In genomic region chr13:75635621-75636338, GRCh38 we compare ENCODE assay signal across 8 cellular contexts. TPM values are rescaled to one million over a fixed set of nuclear protein-coding genes. Genes with fewer than 3 reads are reported as not detected.
DNase-seq lines count a peak whose midpoint lies in the region; ATAC-seq and TF ChIP-seq lines count a peak whose summit lies in the region.

Gene LMO7, plus strand, starts transcription at chr13:75636330. Its CDS starts 328 bp downstream, at chr13:75636658.

- peak within 1 kb of the TSS; percentile 40; the same call in 1 of the 2 replicates for H2AFZ ChIP-seq in SK-N-SH (ENCODE audit: low read depth)

- H3K27ac ChIP-seq in BLaER1 treated with 17β-estradiol and CSF1 and Interleukin-3, amounts not matched to agents 10 nM and 100 nM, result peak within 1 kb of the TSS in 9 of 11 experiments; percentile 2 to 69 (median 58); a peak in 18 of 22 replicates
- peak within 1 kb of the TSS; percentile 75 to 93 for H3K27ac ChIP-seq in SK-N-SH (ENCODE audit: low read depth in 2 of 2, low read length in 1 of 2)

- ATAC-seq in GM19328 (IDR thresholded peaks at IDR 0.05; ENCODE audit: unreplicated experiment) (peak; percentile 53), HG03280 (IDR thresholded peaks at IDR 0.05; ENCODE audit: unreplicated experiment) (peak; percentile 54)

- H3K9me2 ChIP-seq in SK-N-SH, result no peaks in the 10 kb centered on the region

- H3K4me3 ChIP-seq in BLaER1 treated with 17β-estradiol and CSF1 and Interleukin-3, amounts not matched to agents 10 nM and 100 nM, result peak within 1 kb of the TSS; percentile 62 to 74 (median 70)
- H3K4me3 ChIP-seq in SK-N-SH (ENCODE audit: low read depth in 2 of 2, low read length in 1 of 2) (peak within 1 kb of the TSS; percentile 86 to 90), retinal pigment epithelial cell (ENCODE audit: low read length) (peak within 1 kb of the TSS; percentile 64)

- no peak for TF ChIP-seq RAD21 in SK-N-SH (IDR thresholded peaks at IDR 0.05; ENCODE audit: low read length)

- peak; percentile 90 for DNase-seq in SK-N-SH
- peak; percentile 32 for DNase-seq in amniotic epithelial cell (ENCODE audit: low read depth)
- DNase-seq in hepatic stellate cell (ENCODE audit: low spot score), result peak; percentile 73
- DNase-seq in retinal pigment epithelial cell (ENCODE audit: low read depth), result no peak
- no peak for DNase-seq in Ammon's horn (ENCODE audit: low spot score)

- H3K9ac ChIP-seq in BLaER1 treated with 17β-estradiol and CSF1 and Interleukin-3, amounts not matched to agents 10 nM and 100 nM, result peak within 1 kb of the TSS; percentile 57 to 80 (median 74)
- H3K9ac ChIP-seq in SK-N-SH, result peak within 1 kb of the TSS; percentile 92

- H3K4me1 ChIP-seq in BLaER1 treated with 17β-estradiol and CSF1 and Interleukin-3, amounts not matched to agents 10 nM and 100 nM, result peaks cover 0 to 14% (median 6%) of the 10 kb centered on the region in 10 experiments; a peak in 10 of 20 replicates
- peaks cover 6 to 10% of the 10 kb centered on the region in 2 experiments; a peak in 3 of 4 replicates for H3K4me1 ChIP-seq in SK-N-SH (ENCODE audit: control insufficient read depth in 1 of 2, insufficient read depth in 2 of 2, low read depth in 1 of 2, low read length in 1 of 2)

- H3K79me2 ChIP-seq in SK-N-SH (ENCODE audit: insufficient read depth), result peaks cover 86% of the 10 kb centered on the region

- no peak for TF ChIP-seq CTCF in SK-N-SH (IDR thresholded peaks at IDR 0.05)
- TF ChIP-seq CTCF in retinal pigment epithelial cell (conservative IDR thresholded peaks at IDR 0.05; ENCODE audit: low read depth, low read length), result no peak

- no peaks in the 10 kb centered on the region for H3K36me3 ChIP-seq in BLaER1 treated with 17β-estradiol and CSF1 and Interleukin-3, amounts not matched to agents 10 nM and 100 nM
- H3K36me3 ChIP-seq in SK-N-SH (replicated peaks in 1 of 2; ENCODE audit: control insufficient read depth in 1 of 2, insufficient read depth in 2 of 2, low read length in 1 of 2), result peaks cover 5 to 31% of the 10 kb centered on the region in 2 experiments

- WGBS in SK-N-SH (ENCODE audit: low lambda C conversion rate), result 14% methylated on average over 10 of the region's 86 CpGs

- CTCF ChIA-PET in SK-N-SH (lab: Yijun Ruan, JAX), result interaction anchor here (0.6 kb wide), 1 partner anchor 13 kb away, joined by 3 read pairs; no protein-coding TSS in a partner anchor

- peaks cover 42% of the 10 kb centered on the region for H3F3A ChIP-seq in SK-N-SH (replicated peaks; ENCODE audit: insufficient read depth)

- peak within 1 kb of the TSS; percentile 87 to 99 (median 95) for H3K4me2 ChIP-seq in BLaER1 treated with 17β-estradiol and CSF1 and Interleukin-3, amounts not matched to agents 10 nM and 100 nM
- peak within 1 kb of the TSS; percentile 86 for H3K4me2 ChIP-seq in SK-N-SH

- H4K20me1 ChIP-seq in BLaER1 treated with 17β-estradiol and CSF1 and Interleukin-3, amounts not matched to agents 10 nM and 100 nM, result no peaks in the 10 kb centered on the region
- H4K20me1 ChIP-seq in SK-N-SH (ENCODE audit: insufficient read depth), result peaks cover 27% of the 10 kb centered on the region

- peaks cover 28 to 38% (median 33%) of the 10 kb centered on the region in 11 experiments for H3K27me3 ChIP-seq in BLaER1 treated with 17β-estradiol and CSF1 and Interleukin-3, amounts not matched to agents 10 nM and 100 nM
- no peaks in the 10 kb centered on the region for H3K27me3 ChIP-seq in SK-N-SH (ENCODE audit: insufficient read depth)

- POLR2A ChIA-PET in SK-N-SH (lab: Yijun Ruan, JAX), result no interaction called here

- TF ChIP-seq EP300 in SK-N-SH (IDR thresholded peaks at IDR 0.05; ENCODE audit: borderline replicate concordance in 1 of 2, low read depth in 1 of 2, low read length in 1 of 2), result peak in 1 of 2 experiments; percentile 26; a peak in 1 of 4 replicates

- H3K9me3 ChIP-seq in BLaER1 treated with 17β-estradiol and CSF1 and Interleukin-3, amounts not matched to agents 10 nM and 100 nM (replicated peaks in 1 of 11), result no peaks in the 10 kb centered on the region
- H3K9me3 ChIP-seq in SK-N-SH, result no peaks in the 10 kb centered on the region

TF ChIP-seq in SK-N-SH, 30 proteins besides CTCF, POLR2A, EP300 and RAD21:
- TF ChIP-seq TCF12 (IDR thresholded peaks at IDR 0.05) (no peak), RCOR1 (IDR thresholded peaks at IDR 0.05; ENCODE audit: low read length) (no peak), TAF1 (IDR thresholded peaks at IDR 0.05; ENCODE audit: borderline replicate concordance, low read depth, low read length) (0 out of 2 replicates have a peak, but pooled peaks have one; percentile 82), TEAD4 (IDR thresholded peaks at IDR 0.05; ENCODE audit: borderline replicate concordance, insufficient read depth) (peak; percentile 29; the same call in 1 of the 2 replicates), GATA2 (CRISPR knock-in tag; IDR thresholded peaks at IDR 0.05) (no peak), ZBTB33 (IDR thresholded peaks at IDR 0.05; ENCODE audit: borderline replicate concordance, low read depth) (no peak), MEF2A (IDR thresholded peaks at IDR 0.05; ENCODE audit: borderline replicate concordance, low read depth) (peak; percentile 24; the same call in 1 of the 2 replicates), PBX3 (IDR thresholded peaks at IDR 0.05) (peak; percentile 12; the same call in 1 of the 2 replicates)

RNA-seq across cellular contexts. Expression of gene LMO7, which starts in this region (rescaled TPM):
- 83.6 and 94.9 TPM in 2 replicates for polyA plus RNA-seq in SK-N-SH (2012; rRNA removed)
- polyA plus RNA-seq in SK-N-SH (2012; cell fraction: cytosol; rRNA removed), result 49.1 and 49.4 TPM in 2 replicates
- 381 and 554 TPM in 2 replicates for polyA plus RNA-seq in SK-N-SH (2012; cell fraction: nucleus; rRNA removed)

Comparison
In these comparisons a context has a peak if more than half of its experiments do, and no peak if none do; other contexts are left out.
1. DNase-seq: peak in SK-N-SH (single experiment), amniotic epithelial cell (single experiment) and hepatic stellate cell (single experiment); none in retinal pigment epithelial cell (single experiment) and Ammon's horn (single experiment).
2. Peak in every context shown above with its lines, with median percentiles within 50 percentile points of each other: H3K4me3 ChIP-seq.